Comparison of ENCODE assay signal across 9 cellular contexts in the genomic region with DNA sequence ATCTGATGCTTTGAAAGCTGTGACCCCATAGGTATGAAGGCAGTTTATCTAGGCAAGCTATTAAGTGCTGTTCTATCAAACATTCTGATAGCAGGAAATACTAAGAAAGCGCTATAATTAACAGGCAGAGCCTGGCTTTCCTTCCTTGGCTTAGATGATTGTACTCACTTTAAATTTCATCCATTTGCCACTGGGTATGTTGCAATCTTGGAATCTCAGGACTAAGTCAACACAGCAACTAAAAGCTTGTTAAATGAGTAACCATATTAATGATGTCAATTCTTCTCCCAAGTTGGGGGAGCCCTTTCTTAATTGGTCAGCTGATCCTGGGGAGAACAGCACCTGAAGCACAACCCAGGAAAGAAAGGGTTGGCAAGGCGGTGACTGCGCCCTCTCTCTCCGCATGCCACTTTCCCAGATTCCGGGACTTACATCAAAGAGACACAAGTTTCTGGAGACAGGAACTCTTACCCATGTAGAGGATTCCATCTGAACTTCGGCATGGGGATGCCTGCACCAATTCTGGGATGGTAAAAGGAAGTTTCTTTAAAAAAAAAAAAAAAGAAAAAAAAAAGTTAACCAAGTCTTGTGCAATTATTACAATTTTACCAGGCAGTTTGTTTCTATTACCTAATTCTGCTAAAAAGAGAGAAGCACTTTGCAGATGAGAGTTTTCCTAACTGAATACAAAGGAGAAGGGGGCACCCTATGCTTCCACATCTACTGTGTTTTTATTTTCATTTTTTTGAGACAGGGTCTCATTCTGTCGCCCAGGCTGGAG. TPM values are rescaled to one million over a fixed set of nuclear protein-coding genes. Genes with fewer than 3 reads are reported as not detected.
A peak's percentile ranks its signal among the peaks of the same experiment; 100 is the strongest.
DNase-seq lines count a peak whose midpoint lies in the region; ATAC-seq and TF ChIP-seq lines count a peak whose summit lies in the region.
"Had no signal": no experiment of that assay in that cellular context is flagged by ENCODE, and none has a peak within 500 bp of the region (broad histone marks: within the 10 kb centered on the region; RNA-seq: fewer than 3 reads in every experiment).

No MANE protein-coding gene starts in this region.

- H3K4me1 ChIP-seq in mucosa of descending colon (ENCODE audit: low read depth), result peaks cover 4% of the 10 kb centered on the region

- H3K9me3 ChIP-seq in mucosa of descending colon, result peaks cover 5% of the 10 kb centered on the region

- intact Hi-C loops in mucosa of descending colon (cut with DNase I, micrococcal nuclease), result no loop called here

- ATAC-seq in HG03135 (IDR thresholded peaks at IDR 0.05; ENCODE audit: unreplicated experiment) (peak; percentile 8), mucosa of descending colon (peak; percentile 58), HG03159 (IDR thresholded peaks at IDR 0.05; ENCODE audit: unreplicated experiment) (no peak)

- H3K36me3 ChIP-seq in mucosa of descending colon (ENCODE audit: low read depth), result peaks cover 7% of the 10 kb centered on the region

- DNase-seq in COR-L47 (lab: John Stamatoyannopoulos, UW) (peak; percentile 40), amniotic epithelial cell (ENCODE audit: low read depth) (peak; percentile 89), mucosa of descending colon (no peak), iPS-NIHi7 (ENCODE audit: extremely low spot score) (no peak), epidermal melanocyte (ENCODE audit: insufficient read length, low spot score) (no peak), superior temporal gyrus (ENCODE audit: extremely low spot score) (no peak)
- DNase-seq: SHP77 had no signal

- H3K4me3 ChIP-seq in mucosa of descending colon, result no peak overlapping the region

- TF ChIP-seq CTCF in mucosa of descending colon (IDR thresholded peaks at IDR 0.05), result no peak

RNA-seq across cellular contexts. Expression of gene ICAM2, which starts 54.5 kb away (rescaled TPM):
- 10 to 100 TPM in 2 of 3 donors, 1 to 10 TPM in 1; 6.9 to 14.2 (median 10.3) TPM for total RNA-seq in mucosa of descending colon

RNA-seq across cellular contexts. Expression of gene ERN1, which starts 55.0 kb away (rescaled TPM):
- total RNA-seq in mucosa of descending colon, result 10 to 100 TPM; 18.4 to 27.1 (median 21.7) TPM

Comparison
In these comparisons a context has a peak if more than half of its experiments do, and no peak if none do; other contexts are left out.
1. DNase-seq: peak in COR-L47 (single experiment) and amniotic epithelial cell (single experiment); none in mucosa of descending colon (0 of 3), iPS-NIHi7 (single experiment), epidermal melanocyte (single experiment) and superior temporal gyrus (single experiment).